ENCODE assay signal across 25 cellular contexts in genomic region chr14:101058571-101058970, GRCh38.
A peak's percentile ranks its signal among the peaks of the same experiment; 100 is the strongest.
DNase-seq lines count a peak whose midpoint lies in the region; ATAC-seq and TF ChIP-seq lines count a peak whose summit lies in the region.
"Had no signal": no experiment of that assay in that cellular context is flagged by ENCODE, and none has a peak within 500 bp of the region (broad histone marks: within the 10 kb centered on the region; RNA-seq: fewer than 3 reads in every experiment).

No MANE protein-coding gene starts in this region.

- no peak for TF ChIP-seq CTCF in fibroblast of pulmonary artery (IDR thresholded peaks at IDR 0.05; ENCODE audit: low read length, missing control alignments)

- ATAC-seq in HG02798 (IDR thresholded peaks at IDR 0.05; ENCODE audit: poor library complexity, unreplicated experiment), result no peak
- ATAC-seq: naive thymus-derived CD8-positive, alpha-beta T cell; T-cell had no signal

- H3K9ac ChIP-seq in skeletal muscle satellite cell (ENCODE audit: low read depth, low read length), result no peak overlapping the region

- H3K4me2 ChIP-seq in skeletal muscle satellite cell (ENCODE audit: low read length), result peak overlapping the region; percentile 13

- H3K4me3 ChIP-seq in fibroblast of pulmonary artery (replicated peaks; ENCODE audit: low read depth, low read length) (no peak overlapping the region), skeletal muscle satellite cell (ENCODE audit: low read length) (no peak overlapping the region), SJCRH30 (no peak overlapping the region)
- H3K4me3 ChIP-seq: adrenal gland, HAP-1, left ventricle myocardium inferior, skin epidermis, uterus had no signal

- H3K36me3 ChIP-seq in skeletal muscle satellite cell (ENCODE audit: insufficient read depth, low read length) (peaks cover 60% of the 10 kb centered on the region), SJCRH30 (peaks cover 84% of the 10 kb centered on the region)
- H3K36me3 ChIP-seq: HAP-1, left ventricle myocardium inferior, uterus had no signal

- H3K4me1 ChIP-seq in skeletal muscle satellite cell (ENCODE audit: control insufficient read depth, insufficient read depth, low read length) (peaks cover 24% of the 10 kb centered on the region), SJCRH30 (peaks cover 26% of the 10 kb centered on the region)
- H3K4me1 ChIP-seq: adrenal gland, HAP-1, left ventricle myocardium inferior, uterus had no signal

- no peak overlapping the region for H3K27ac ChIP-seq in SJCRH30
- H3K27ac ChIP-seq: HL-60, left ventricle myocardium inferior, skin epidermis, uterus had no signal

- peak; percentile 60 for DNase-seq in ELR (ENCODE audit: low read depth)
- DNase-seq in RPMI7951 (ENCODE audit: low read depth), result peak; percentile 18
- DNase-seq in fibroblast of pulmonary artery (ENCODE audit: low read depth), result peak; percentile 24
- DNase-seq in SIG-M5 (lab: John Stamatoyannopoulos, UW), result no peak
- DNase-seq in SJCRH30, result no peak
- DNase-seq: activated CD4-positive, alpha-beta T cell treated with anti-CD3 and anti-CD28 coated beads, Interleukin-2, amount 50 U/mL, for 4 hours; activated naive CD4-positive, alpha-beta T cell treated with Interleukin-2 at 50 U/mL for 16 hours; CD4-positive, alpha-beta memory T cell; DMS 273 treated with DMSO at 0.1 percent for 48 hours; effector CD4-positive, alpha-beta T cell; Karpas-422; left ventricle myocardium inferior; NCI-H187 treated with DMSO at 0.1 percent for 48 hours; NCI-H524 treated with DMSO at 0.1 percent for 48 hours; NK-92 treated with Interleukin-12 subunit alpha and Interleukin-12 subunit beta, amount 100 ng/mL, for 24 hours; occipital lobe; T-cell; uterus had no signal

- H3K27me3 ChIP-seq in skeletal muscle satellite cell (ENCODE audit: control insufficient read depth, insufficient read depth, low read length) (no peaks in the 10 kb centered on the region), SJCRH30 (no peaks in the 10 kb centered on the region)
- H3K27me3 ChIP-seq: adrenal gland, uterus had no signal

- H3K9me3 ChIP-seq in skeletal muscle satellite cell (replicated peaks; ENCODE audit: low read length) (no peaks in the 10 kb centered on the region), SJCRH30 (replicated peaks) (no peaks in the 10 kb centered on the region)
- H3K9me3 ChIP-seq: adrenal gland, HAP-1, uterus had no signal

Comparison
In these comparisons a context has a peak if more than half of its experiments do, and no peak if none do; other contexts are left out.
1. DNase-seq: peak in ELR (single experiment), RPMI7951 (single experiment) and fibroblast of pulmonary artery (single experiment); none in SIG-M5 (single experiment) and SJCRH30 (0 of 2).